23 cellular contexts compared by ENCODE assay signal in genomic region chrX:47489507-47490275, GRCh38.
"Had no signal": no experiment of that assay in that cellular context is flagged by ENCODE, and none has a peak within 500 bp of the region (broad histone marks: within the 10 kb centered on the region; RNA-seq: fewer than 3 reads in every experiment).

No MANE protein-coding gene starts in this region.

- ATAC-seq: activated T-helper 17 cell treated with anti-CD3 and anti-CD28 coated beads, Interleukin-2, amount 50 U/mL, for 72 hours; T-helper 17 cell had no signal

- DNase-seq: activated B cell treated with CpG ODN at 0.5 μM for 24 hours; activated CD4-positive, alpha-beta memory T cell treated with anti-CD3 and anti-CD28 coated beads, Interleukin-2, amount 10 ng/mL, durations not matched to agents 7 days and 5 days; activated CD4-positive, alpha-beta T cell treated with anti-CD3 and anti-CD28 coated beads, Interleukin-2, amount 10 ng/mL, durations not matched to agents 7 days and 5 days; activated gamma-delta T cell; activated naive CD4-positive, alpha-beta T cell treated with anti-CD3 and anti-CD28 coated beads for 36 hours; activated T-cell treated with anti-CD3 and anti-CD28 coated beads for 4 hours; activated T-cell treated with anti-CD3 and anti-CD28 coated beads, Interleukin-2, amount 50 U/mL, for 48 hours; brain microvascular endothelial cell; MG63; MV-4-11; NCI-H1105; NCI-H1436; NCI-H1694 treated with DMSO at 0.1 percent for 48 hours; NCI-H2081; NCI-H510A treated with DMSO at 0.1 percent for 48 hours; NCI-H69; Peyer's patch; SHP77 treated with DMSO at 0.1 percent for 48 hours; T-helper 17 cell; T-helper 9 cell had no signal

- H3K4me1 Mint-ChIP-seq: activated T-helper 17 cell treated with anti-CD3 and anti-CD28 coated beads, Interleukin-2, amount 50 U/mL, for 72 hours; T-helper 17 cell had no signal

- H3K9me3 Mint-ChIP-seq: activated B cell treated with CpG ODN at 0.5 μM for 24 hours; activated CD4-positive, alpha-beta memory T cell treated with anti-CD3 and anti-CD28 coated beads, Interleukin-2, amount 10 ng/mL, durations not matched to agents 7 days and 5 days; activated CD4-positive, alpha-beta T cell treated with anti-CD3 and anti-CD28 coated beads, Interleukin-2, amount 10 ng/mL, durations not matched to agents 7 days and 5 days; activated naive CD4-positive, alpha-beta T cell treated with anti-CD3 and anti-CD28 coated beads for 36 hours; activated T-helper 17 cell treated with anti-CD3 and anti-CD28 coated beads, Interleukin-2, amount 50 U/mL, for 72 hours had no signal

- H3K27me3 Mint-ChIP-seq: activated B cell treated with CpG ODN at 0.5 μM for 24 hours; activated CD4-positive, alpha-beta memory T cell treated with anti-CD3 and anti-CD28 coated beads, Interleukin-2, amount 10 ng/mL, durations not matched to agents 7 days and 5 days; activated CD4-positive, alpha-beta T cell treated with anti-CD3 and anti-CD28 coated beads, Interleukin-2, amount 10 ng/mL, durations not matched to agents 7 days and 5 days; activated naive CD8-positive, alpha-beta T cell; activated T-helper 17 cell treated with anti-CD3 and anti-CD28 coated beads, Interleukin-2, amount 50 U/mL, for 72 hours; T-helper 17 cell had no signal

- H3K36me3 ChIP-seq: brain microvascular endothelial cell, MG63, Peyer's patch had no signal

- H3K27ac Mint-ChIP-seq: activated B cell treated with CpG ODN at 0.5 μM for 24 hours; activated CD4-positive, alpha-beta memory T cell treated with anti-CD3 and anti-CD28 coated beads, Interleukin-2, amount 10 ng/mL, durations not matched to agents 7 days and 5 days; activated CD4-positive, alpha-beta T cell treated with anti-CD3 and anti-CD28 coated beads, Interleukin-2, amount 10 ng/mL, durations not matched to agents 7 days and 5 days; activated naive CD4-positive, alpha-beta T cell treated with anti-CD3 and anti-CD28 coated beads for 36 hours; activated naive CD8-positive, alpha-beta T cell; activated T-helper 17 cell treated with anti-CD3 and anti-CD28 coated beads, Interleukin-2, amount 50 U/mL, for 72 hours; T-helper 17 cell had no signal

- H3K27ac ChIP-seq: brain microvascular endothelial cell, Peyer's patch, RWPE1 had no signal

- H3K9me3 ChIP-seq: MG63, Peyer's patch had no signal

- H3K4me3 ChIP-seq: MG63, Peyer's patch had no signal

- H3K36me3 Mint-ChIP-seq: activated naive CD8-positive, alpha-beta T cell had no signal

- H3K4me3 Mint-ChIP-seq: activated B cell treated with CpG ODN at 0.5 μM for 24 hours; activated CD4-positive, alpha-beta memory T cell treated with anti-CD3 and anti-CD28 coated beads, Interleukin-2, amount 10 ng/mL, durations not matched to agents 7 days and 5 days; activated CD4-positive, alpha-beta T cell treated with anti-CD3 and anti-CD28 coated beads, Interleukin-2, amount 10 ng/mL, durations not matched to agents 7 days and 5 days; activated naive CD4-positive, alpha-beta T cell treated with anti-CD3 and anti-CD28 coated beads for 36 hours; activated naive CD8-positive, alpha-beta T cell; activated T-helper 17 cell treated with anti-CD3 and anti-CD28 coated beads, Interleukin-2, amount 50 U/mL, for 72 hours; T-helper 17 cell had no signal

- H3K27me3 ChIP-seq: brain microvascular endothelial cell, MG63, Peyer's patch had no signal
